Comparison of ENCODE assay signal across 19 cellular contexts in genomic region chr1:95249929-95250328, GRCh38. TPM values are rescaled to one million over a fixed set of nuclear protein-coding genes. Genes with fewer than 3 reads are reported as not detected.
A peak's percentile ranks its signal among the peaks of the same experiment; 100 is the strongest.
DNase-seq lines count a peak whose midpoint lies in the region; ATAC-seq and TF ChIP-seq lines count a peak whose summit lies in the region.
"Had no signal": no experiment of that assay in that cellular context is flagged by ENCODE, and none has a peak within 500 bp of the region (broad histone marks: within the 10 kb centered on the region; RNA-seq: fewer than 3 reads in every experiment).

No MANE protein-coding gene starts in this region.

- H3K4me1 ChIP-seq in MM.1S (ENCODE audit: low read length) = no peaks in the 10 kb centered on the region
- H3K4me1 ChIP-seq: SJSA1 had no signal

- no peaks in the 10 kb centered on the region for H3K79me2 ChIP-seq in MM.1S (ENCODE audit: low read length)

- H3K4me2 ChIP-seq in MM.1S (ENCODE audit: low read depth, low read length) = no peak overlapping the region
- H3K4me2 ChIP-seq: PC-9 had no signal

- no peak overlapping the region for H3K4me3 Mint-ChIP-seq in memory B cell
- H3K4me3 Mint-ChIP-seq: H9 had no signal

- H3K9me2 ChIP-seq in MM.1S (replicated peaks; ENCODE audit: insufficient read depth, low read length) = no peaks in the 10 kb centered on the region

- no peaks in the 10 kb centered on the region for H3K27me3 ChIP-seq in MM.1S (replicated peaks; ENCODE audit: insufficient read depth, low read length)
- H3K27me3 ChIP-seq: SJSA1 had no signal

- no peaks in the 10 kb centered on the region for H3K9me3 ChIP-seq in MM.1S (replicated peaks; ENCODE audit: insufficient read depth, low read length)

- DNase-seq in GDM1 (lab: John Stamatoyannopoulos, UW) (peak; percentile 51), UCSD-AML1 (lab: John Stamatoyannopoulos, UW; ENCODE audit: unreplicated experiment) (peak; percentile 12), erythroblast (lab: John Stamatoyannopoulos, UW) (peak; percentile 33 to 71), memory B cell (ENCODE audit: low spot score in 2 of 2) (no peak), SK-N-DZ (ENCODE audit: low spot score) (no peak), omental fat pad (ENCODE audit: low spot score) (no peak), MM.1S (no peak)
- DNase-seq in stimulated activated naive CD8-positive, alpha-beta T cell treated with anti-CD3 and anti-CD28 coated beads, Interleukin-15, Interleukin-2, amounts not matched to agents 100 U/mL and 50 U/mL, for 24 hours = no peak
- DNase-seq: C1 segment of cervical spinal cord, DMS79, H9, KBM-7, MV-4-11, NCI-H187, NCI-H2107, NCI-H510A treated with DMSO at 0.1 percent for 48 hours, NCI-H774, PC-9 had no signal

- H3K36me3 ChIP-seq in MM.1S (replicated peaks; ENCODE audit: insufficient read depth, low read length) = no peaks in the 10 kb centered on the region

- H3F3A ChIP-seq in MM.1S (ENCODE audit: insufficient read depth, low read length) = no peaks in the 10 kb centered on the region

- H3K27ac Mint-ChIP-seq in memory B cell = peak overlapping the region; percentile 28

- no peaks in the 10 kb centered on the region for H3K27me3 Mint-ChIP-seq in memory B cell

- no peak overlapping the region for H2AFZ ChIP-seq in MM.1S (ENCODE audit: low read length)
- H2AFZ ChIP-seq: PC-9 had no signal

- TF ChIP-seq CTCF in omental fat pad (IDR thresholded peaks at IDR 0.05) (no peak), MM.1S (IDR thresholded peaks at IDR 0.05; ENCODE audit: low read length) (no peak)

- ATAC-seq in memory B cell (ENCODE audit: low read depth) (no peak), omental fat pad (ENCODE audit: low FRiP score) (no peak)
- ATAC-seq in stimulated activated naive CD8-positive, alpha-beta T cell treated with anti-CD3 and anti-CD28 coated beads, Interleukin-15, Interleukin-2, amounts not matched to agents 100 U/mL and 50 U/mL, for 24 hours = no peak

- no peaks in the 10 kb centered on the region for H4K20me1 ChIP-seq in MM.1S (ENCODE audit: insufficient read depth, low read length)

- H3K27ac ChIP-seq in MM.1S (ENCODE audit: low read length) = no peak overlapping the region
- H3K27ac ChIP-seq: PC-9, SJSA1 had no signal

- TF ChIP-seq POLR2A in erythroblast (IDR thresholded peaks at IDR 0.05; ENCODE audit: low read length) = no peak

- H3K9me3 Mint-ChIP-seq in memory B cell = no peaks in the 10 kb centered on the region
- H3K9me3 Mint-ChIP-seq: H9 had no signal

- no peak overlapping the region for H3K4me3 ChIP-seq in MM.1S (ENCODE audit: low read length)
- H3K4me3 ChIP-seq: PC-9, SJSA1 had no signal

- no peak overlapping the region for H3K9ac ChIP-seq in MM.1S (ENCODE audit: low read length)

- H3K36me3 Mint-ChIP-seq in memory B cell = peaks cover 23% of the 10 kb centered on the region

- peaks cover 5% of the 10 kb centered on the region for H3K4me1 Mint-ChIP-seq in memory B cell

RNA-seq across cellular contexts. Expression of gene RWDD3, which starts 15.9 kb away (rescaled TPM):
- 17.0 and 18.0 TPM in 2 replicates for polyA plus RNA-seq in SK-N-DZ (2014; cell fraction: cytosol; rRNA removed)
- 33.1 and 40.7 TPM in 2 replicates for polyA plus RNA-seq in SK-N-DZ (2014; cell fraction: nucleus; rRNA removed)
- 10 to 100 TPM in 1 of 4 donors, 1 to 10 TPM in 3; 3.7 to 13.1 (median 5.6) TPM for total RNA-seq in omental fat pad

Comparison
In these comparisons a context has a peak if more than half of its experiments do, and no peak if none do; other contexts are left out.
1. DNase-seq: peak in GDM1 (single experiment), UCSD-AML1 (single experiment) and erythroblast (2 of 2); none in memory B cell (0 of 2), stimulated activated naive CD8-positive, alpha-beta T cell treated with anti-CD3 and anti-CD28 coated beads, Interleukin-15, Interleukin-2, amounts not matched to agents 100 U/mL and 50 U/mL, for 24 hours (single experiment), SK-N-DZ (single experiment), omental fat pad (single experiment) and MM.1S (single experiment).